Comparison of ENCODE assay signal across 9 cellular contexts in the genomic region with DNA sequence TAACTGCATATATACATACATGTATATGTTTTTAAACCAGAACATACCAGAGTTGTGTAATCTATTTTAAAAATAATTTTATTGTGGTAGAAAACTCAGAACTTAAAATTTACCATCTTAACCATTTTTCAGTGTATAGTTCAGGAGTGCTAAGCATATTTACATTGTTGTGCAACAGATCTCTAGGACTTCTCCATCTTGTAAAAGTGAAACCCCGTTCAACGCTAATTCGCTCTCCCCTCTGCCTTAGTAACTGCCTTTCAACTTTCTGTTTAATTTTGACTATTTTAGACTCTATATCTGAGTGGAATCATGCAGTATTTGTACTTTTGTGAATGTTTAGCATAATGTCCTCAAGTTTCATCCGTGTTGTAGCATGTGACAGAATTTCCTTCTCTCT. TPM values are rescaled to one million over a fixed set of nuclear protein-coding genes. Genes with fewer than 3 reads are reported as not detected.
DNase-seq lines count a peak whose midpoint lies in the region; ATAC-seq and TF ChIP-seq lines count a peak whose summit lies in the region.
"Had no signal": no experiment of that assay in that cellular context is flagged by ENCODE, and none has a peak within 500 bp of the region (broad histone marks: within the 10 kb centered on the region; RNA-seq: fewer than 3 reads in every experiment).

No MANE protein-coding gene starts in this region.

- 80% methylated on average over 4 of the region's 4 CpGs for WGBS in suprapubic skin

- DNase-seq in activated T-cell treated with anti-CD3 and anti-CD28 coated beads, Interleukin-2, amount 50 U/mL, for 24 hours, result no peak
- DNase-seq in activated T-cell treated with anti-CD3 and anti-CD28 coated beads for 4 hours, result no peak
- DNase-seq in caudate nucleus (lab: John Stamatoyannopoulos, UW), result no peak
- no peak for DNase-seq in suprapubic skin (ENCODE audit: low spot score in 2 of 2)
- no peak for DNase-seq in HK-2 (ENCODE audit: unreplicated experiment)
- no peak for DNase-seq in A172 (ENCODE audit: low spot score)
- DNase-seq: BE2C had no signal

- peak overlapping the region; percentile 69 for H3K4me3 Mint-ChIP-seq in activated T-cell treated with anti-CD3 and anti-CD28 coated beads, Interleukin-2, amount 50 U/mL, for 24 hours

- TF ChIP-seq CTCF in suprapubic skin (IDR thresholded peaks at IDR 0.05), result no peak

- no peaks in the 10 kb centered on the region for H3K27me3 ChIP-seq in suprapubic skin

- H3K27me3 Mint-ChIP-seq in activated T-cell treated with anti-CD3 and anti-CD28 coated beads, Interleukin-2, amount 50 U/mL, for 24 hours, result peaks cover 37% of the 10 kb centered on the region

- H3K27ac ChIP-seq in caudate nucleus (ENCODE audit: low read depth, low read length) (peak overlapping the region; percentile 76), suprapubic skin (peak overlapping the region; percentile 73)

- H3K9me3 ChIP-seq in suprapubic skin, result no peaks in the 10 kb centered on the region
- H3K9me3 ChIP-seq: BE2C had no signal

- H3K4me1 ChIP-seq in suprapubic skin, result peaks cover 13% of the 10 kb centered on the region
- H3K4me1 ChIP-seq: BE2C had no signal

- no peaks in the 10 kb centered on the region for H3K36me3 ChIP-seq in suprapubic skin
- H3K36me3 ChIP-seq: BE2C had no signal

- ATAC-seq in HG03378 (IDR thresholded peaks at IDR 0.05; ENCODE audit: unreplicated experiment) (peak; percentile 56), GM18909 (IDR thresholded peaks at IDR 0.05; ENCODE audit: poor library complexity, unreplicated experiment) (no peak)

- TF ChIP-seq POLR2A in suprapubic skin (IDR thresholded peaks at IDR 0.05), result no peak

- peaks cover 28% of the 10 kb centered on the region for H3K4me1 Mint-ChIP-seq in activated T-cell treated with anti-CD3 and anti-CD28 coated beads, Interleukin-2, amount 50 U/mL, for 24 hours (ENCODE audit: low read depth)

- no peaks in the 10 kb centered on the region for H3K9me3 Mint-ChIP-seq in activated T-cell treated with anti-CD3 and anti-CD28 coated beads, Interleukin-2, amount 50 U/mL, for 24 hours

- H3K4me3 ChIP-seq in suprapubic skin, result peak overlapping the region; percentile 42

- no peak overlapping the region for H3K27ac Mint-ChIP-seq in activated T-cell treated with anti-CD3 and anti-CD28 coated beads, Interleukin-2, amount 50 U/mL, for 24 hours

- TF ChIP-seq EP300 in suprapubic skin (IDR thresholded peaks at IDR 0.05), result no peak

- no peaks in the 10 kb centered on the region for H3K36me3 Mint-ChIP-seq in activated T-cell treated with anti-CD3 and anti-CD28 coated beads, Interleukin-2, amount 50 U/mL, for 24 hours (ENCODE audit: low read depth)

RNA-seq across cellular contexts. Expression of gene SSR3, which starts 51.8 kb away (rescaled TPM):
- 10 to 100 TPM; 56.4 to 72.9 (median 62.4) TPM for total RNA-seq in suprapubic skin
- 245 and 285 TPM in 2 replicates for total RNA-seq in A172 (2014; rRNA removed; shearing (Covaris generic))
